ENCODE assay signal across 29 cellular contexts in genomic region chrX:142233400-142233799, GRCh38. TPM values are rescaled to one million over a fixed set of nuclear protein-coding genes. Genes with fewer than 3 reads are reported as not detected.
"Had no signal": no experiment of that assay in that cellular context is flagged by ENCODE, and none has a peak within 500 bp of the region (broad histone marks: within the 10 kb centered on the region; RNA-seq: fewer than 3 reads in every experiment).

No MANE protein-coding gene starts in this region.

- H3K4me3 ChIP-seq: hepatocyte, left lung, pancreas, psoas muscle, thoracic aorta, vagina had no signal

- H3K4me1 ChIP-seq: foreskin keratinocyte, left lung, pancreas, psoas muscle, vagina had no signal

- DNase-seq: activated B cell treated with CpG ODN at 0.5 μM for 24 hours; activated CD4-positive, alpha-beta T cell treated with anti-CD3 and anti-CD28 coated beads for 36 hours; activated CD4-positive, alpha-beta T cell treated with anti-CD3 and anti-CD28 coated beads, Interleukin-2, amount 50 U/mL, for 4 hours; activated CD8-positive, alpha-beta memory T cell treated with anti-CD3 and anti-CD28 coated beads for 24 hours; activated CD8-positive, alpha-beta memory T cell treated with anti-CD3 and anti-CD28 coated beads, Interleukin-2, amount 50 U/mL, for 4 hours; activated T-cell treated with anti-CD3 and anti-CD28 coated beads, Interleukin-2, amount 50 U/mL, for 24 hours; aorta; brain microvascular endothelial cell; caudate nucleus; effector memory CD4-positive, alpha-beta T cell; foreskin keratinocyte; glutamatergic neuron; kidney glomerular epithelial cell; left lung; naive thymus-derived CD8-positive, alpha-beta T cell; pancreas; psoas muscle; right cardiac atrium; stimulated activated CD4-positive, alpha-beta T cell treated with anti-CD3 and anti-CD28 coated beads, Interleukin-4, amount 100 ng/mL, for 24 hours; stimulated activated naive CD4-positive, alpha-beta T cell treated with Interleukin-2 at 50 U/mL for 16 hours had no signal

- H3K9me3 ChIP-seq: left lung, pancreas, psoas muscle, thoracic aorta, vagina had no signal

- ATAC-seq: activated CD4-positive, alpha-beta T cell treated with anti-CD3 and anti-CD28 coated beads for 36 hours; activated naive CD4-positive, alpha-beta T cell treated with anti-CD3 and anti-CD28 coated beads, Interleukin-2, amount 50 U/mL, for 72 hours; activated T-helper 17 cell treated with anti-CD3 and anti-CD28 coated beads, Interleukin-2, amount 50 U/mL, for 72 hours; foreskin keratinocyte; left lung; naive thymus-derived CD8-positive, alpha-beta T cell; pancreas; psoas muscle; right cardiac atrium had no signal

- H3K27me3 Mint-ChIP-seq: activated B cell treated with CpG ODN at 0.5 μM for 24 hours; activated CD4-positive, alpha-beta T cell treated with anti-CD3 and anti-CD28 coated beads for 36 hours; activated T-helper 17 cell treated with anti-CD3 and anti-CD28 coated beads, Interleukin-2, amount 50 U/mL, for 72 hours; dendritic cell treated with granulocyte-macrophage colony-stimulating factor and Interleukin-4, amounts not matched to agents 40 ng/mL and 50 ng/mL, for 4 days; naive thymus-derived CD8-positive, alpha-beta T cell; type B pancreatic cell had no signal

- H3K27ac ChIP-seq: brain microvascular endothelial cell, foreskin keratinocyte, hepatocyte, left lung, pancreas, psoas muscle, thoracic aorta, vagina had no signal

- H3K4me2 ChIP-seq: hepatocyte had no signal

- H3K79me2 ChIP-seq: hepatocyte had no signal

- H3K36me3 Mint-ChIP-seq: activated naive CD4-positive, alpha-beta T cell treated with anti-CD3 and anti-CD28 coated beads, Interleukin-2, amount 50 U/mL, for 72 hours; mesothelial cell of epicardium; naive thymus-derived CD8-positive, alpha-beta T cell; type B pancreatic cell had no signal

- H3K4me3 Mint-ChIP-seq: activated B cell treated with CpG ODN at 0.5 μM for 24 hours; activated CD4-positive, alpha-beta T cell treated with anti-CD3 and anti-CD28 coated beads for 36 hours; activated T-cell treated with anti-CD3 and anti-CD28 coated beads, Interleukin-2, amount 50 U/mL, for 24 hours; activated T-helper 17 cell treated with anti-CD3 and anti-CD28 coated beads, Interleukin-2, amount 50 U/mL, for 72 hours; dendritic cell treated with granulocyte-macrophage colony-stimulating factor and Interleukin-4, amounts not matched to agents 40 ng/mL and 50 ng/mL, for 4 days; mesothelial cell of epicardium; naive thymus-derived CD8-positive, alpha-beta T cell; type B pancreatic cell had no signal

- H3K9me3 Mint-ChIP-seq: activated B cell treated with CpG ODN at 0.5 μM for 24 hours; activated T-helper 17 cell treated with anti-CD3 and anti-CD28 coated beads, Interleukin-2, amount 50 U/mL, for 72 hours; type B pancreatic cell had no signal

- H3K36me3 ChIP-seq: brain microvascular endothelial cell, left lung, pancreas, thoracic aorta, vagina had no signal

- H3K27me3 ChIP-seq: brain microvascular endothelial cell, foreskin keratinocyte, hepatocyte, left lung, pancreas, vagina had no signal

- H3K27ac Mint-ChIP-seq: activated B cell treated with CpG ODN at 0.5 μM for 24 hours; activated CD4-positive, alpha-beta T cell treated with anti-CD3 and anti-CD28 coated beads for 36 hours; activated naive CD4-positive, alpha-beta T cell treated with anti-CD3 and anti-CD28 coated beads, Interleukin-2, amount 50 U/mL, for 72 hours; activated T-cell treated with anti-CD3 and anti-CD28 coated beads, Interleukin-2, amount 50 U/mL, for 24 hours; activated T-helper 17 cell treated with anti-CD3 and anti-CD28 coated beads, Interleukin-2, amount 50 U/mL, for 72 hours; dendritic cell treated with granulocyte-macrophage colony-stimulating factor and Interleukin-4, amounts not matched to agents 40 ng/mL and 50 ng/mL, for 4 days; mesothelial cell of epicardium; naive thymus-derived CD8-positive, alpha-beta T cell; type B pancreatic cell had no signal

- H3K4me1 Mint-ChIP-seq: activated B cell treated with CpG ODN at 0.5 μM for 24 hours; activated CD4-positive, alpha-beta T cell treated with anti-CD3 and anti-CD28 coated beads for 36 hours; activated T-helper 17 cell treated with anti-CD3 and anti-CD28 coated beads, Interleukin-2, amount 50 U/mL, for 72 hours; mesothelial cell of epicardium; naive thymus-derived CD8-positive, alpha-beta T cell had no signal

RNA-seq across cellular contexts. Expression of gene MAGEC2, which starts 28.3 kb away (rescaled TPM):
- total RNA-seq: activated B cell treated with CpG ODN at 0.5 μM for 24 hours; activated CD4-positive, alpha-beta T cell treated with anti-CD3 and anti-CD28 coated beads for 36 hours; activated naive CD4-positive, alpha-beta T cell treated with anti-CD3 and anti-CD28 coated beads, Interleukin-2, amount 50 U/mL, for 72 hours; activated T-helper 17 cell treated with anti-CD3 and anti-CD28 coated beads, Interleukin-2, amount 50 U/mL, for 72 hours; aorta; foreskin keratinocyte; hepatocyte; left lung; lung microvascular endothelial cell; mesothelial cell of epicardium; naive thymus-derived CD8-positive, alpha-beta T cell; pancreas; psoas muscle; right cardiac atrium; thoracic aorta; vagina had no signal
